16 cellular contexts compared by ENCODE assay signal in genomic region chr10:77501846-77502251, GRCh38.
A peak's percentile ranks its signal among the peaks of the same experiment; 100 is the strongest.
DNase-seq lines count a peak whose midpoint lies in the region; TF ChIP-seq lines count a peak whose summit lies in the region.
"Had no signal": no experiment of that assay in that cellular context is flagged by ENCODE, and none has a peak within 500 bp of the region (broad histone marks: within the 10 kb centered on the region; RNA-seq: fewer than 3 reads in every experiment).

No MANE protein-coding gene starts in this region.

- peaks cover 14% of the 10 kb centered on the region for H3K79me1 ChIP-seq in trophoblast cell (ENCODE audit: low read length)

- H2AK5ac ChIP-seq in trophoblast cell (ENCODE audit: low read length): no peak overlapping the region

- H3K27ac ChIP-seq in trophoblast cell (ENCODE audit: low read depth, low read length): no peak overlapping the region
- no peak overlapping the region for H3K27ac ChIP-seq in CD4-positive, alpha-beta memory T cell (ENCODE audit: low read depth, low read length)
- H3K27ac ChIP-seq: BLaER1, PC-9 had no signal

- H3K14ac ChIP-seq in trophoblast cell (ENCODE audit: low read length): no peak overlapping the region

- H3K4ac ChIP-seq in trophoblast cell (ENCODE audit: low read depth, low read length): no peak overlapping the region

- CTCF ChIA-PET in CD4-positive, alpha-beta memory T cell (lab: Charles Lee; ENCODE audit: partially characterized antibody): no interaction called here

- peaks cover 0 to 1% of the 10 kb centered on the region in 2 donors for H3K27me3 Mint-ChIP-seq in CD4-positive, alpha-beta memory T cell

- no peak overlapping the region for H3K9ac ChIP-seq in trophoblast cell (ENCODE audit: low read length)
- H3K9ac ChIP-seq: BLaER1 had no signal

- no peak overlapping the region for H2BK12ac ChIP-seq in trophoblast cell (ENCODE audit: low read length)

- TF ChIP-seq CTCF in AG10803 (conservative IDR thresholded peaks at IDR 0.05; ENCODE audit: low read length) (no peak; the same call in 1 of the 2 replicates), choroid plexus epithelial cell (conservative IDR thresholded peaks at IDR 0.05; ENCODE audit: low read depth, low read length) (peak; percentile 10)

- H3K23ac ChIP-seq in trophoblast cell (ENCODE audit: low read length): no peak overlapping the region

- H3K4me3 Mint-ChIP-seq in CD4-positive, alpha-beta memory T cell: no peak overlapping the region
- H3K4me3 Mint-ChIP-seq: central memory CD8-positive, alpha-beta T cell had no signal

- H4K8ac ChIP-seq in trophoblast cell (ENCODE audit: low read depth, low read length): no peak overlapping the region

- H4K91ac ChIP-seq in trophoblast cell (ENCODE audit: low read depth, low read length): peak overlapping the region; percentile 15

- H3K27me3 ChIP-seq in trophoblast cell (ENCODE audit: insufficient read depth, low read length): no peaks in the 10 kb centered on the region
- no peaks in the 10 kb centered on the region for H3K27me3 ChIP-seq in CD4-positive, alpha-beta memory T cell (ENCODE audit: insufficient read depth, low read length)
- H3K27me3 ChIP-seq: BLaER1 had no signal

- H3K4me3 ChIP-seq in AG10803 (ENCODE audit: low read length) (no peak overlapping the region), choroid plexus epithelial cell (ENCODE audit: low read depth, low read length) (no peak overlapping the region), trophoblast cell (ENCODE audit: low read depth, low read length) (no peak overlapping the region)
- no peak overlapping the region for H3K4me3 ChIP-seq in CD4-positive, alpha-beta memory T cell (ENCODE audit: low read length in 2 of 2)
- H3K4me3 ChIP-seq: BLaER1, PC-9 had no signal

- no peak overlapping the region for H4K12ac ChIP-seq in trophoblast cell (ENCODE audit: low read depth, low read length)

- no peaks in the 10 kb centered on the region for H3K9me3 Mint-ChIP-seq in CD4-positive, alpha-beta memory T cell
- H3K9me3 Mint-ChIP-seq: central memory CD8-positive, alpha-beta T cell had no signal

- WGBS in trophoblast cell (ENCODE audit: extremely low coverage, insufficient coverage, insufficient read length): no CpG with 5 or more reads among the region's 4 CpGs

- POLR2A ChIA-PET in CD4-positive, alpha-beta memory T cell (lab: Charles Lee; ENCODE audit: partially characterized antibody): no interaction called here

- H3K79me2 ChIP-seq in trophoblast cell (ENCODE audit: control insufficient read depth, insufficient read depth, low read length, poor library complexity): peaks cover 1% of the 10 kb centered on the region

- H3K9me3 ChIP-seq in trophoblast cell (ENCODE audit: insufficient read depth, low read depth, low read length): no peaks in the 10 kb centered on the region
- no peaks in the 10 kb centered on the region for H3K9me3 ChIP-seq in CD4-positive, alpha-beta memory T cell (ENCODE audit: control insufficient read depth in 1 of 2, low read length in 2 of 2)
- H3K9me3 ChIP-seq: BLaER1 had no signal

- no peak overlapping the region for H2AFZ ChIP-seq in trophoblast cell (ENCODE audit: insufficient read depth, low read length, poor library complexity)
- H2AFZ ChIP-seq: PC-9 had no signal

- H2BK120ac ChIP-seq in trophoblast cell (ENCODE audit: insufficient read depth, low read length, poor library complexity): no peak overlapping the region

- no peaks in the 10 kb centered on the region for H3K36me3 Mint-ChIP-seq in CD4-positive, alpha-beta memory T cell

- H3K18ac ChIP-seq in trophoblast cell (ENCODE audit: low read length): peak overlapping the region; percentile 22

- no peak overlapping the region for H3K27ac Mint-ChIP-seq in CD4-positive, alpha-beta memory T cell

- no peaks in the 10 kb centered on the region for H3K4me1 Mint-ChIP-seq in CD4-positive, alpha-beta memory T cell
- H3K4me1 Mint-ChIP-seq: central memory CD8-positive, alpha-beta T cell had no signal

- intact Hi-C loops in CD4-positive, alpha-beta memory T cell (cut with micrococcal nuclease): no loop called here

- peaks cover 22 to 33% of the 10 kb centered on the region in 2 experiments for H3K4me1 ChIP-seq in trophoblast cell (ENCODE audit: control insufficient read depth in 1 of 2, insufficient read depth in 2 of 2, low read length in 2 of 2)
- no peaks in the 10 kb centered on the region for H3K4me1 ChIP-seq in CD4-positive, alpha-beta memory T cell (ENCODE audit: insufficient read depth, low read length)

- no peak overlapping the region for H3K4me2 ChIP-seq in trophoblast cell (ENCODE audit: low read length)
- H3K4me2 ChIP-seq: BLaER1, PC-9 had no signal

- DNase-seq in AG10803 (ENCODE audit: low read depth) (peak; percentile 41), LHCN-M2 (ENCODE audit: low read depth) (peak; percentile 40), choroid plexus epithelial cell (ENCODE audit: low read depth) (no peak), trophoblast cell (no peak), iPS-NIHi7 (ENCODE audit: extremely low spot score) (no peak), T-helper 1 cell (no peak), NCI-H1048 (lab: John Stamatoyannopoulos, UW) (no peak)
- DNase-seq in CD4-positive, alpha-beta memory T cell: no peak
- DNase-seq: activated gamma-delta T cell treated with Interleukin-2 at 50 U/mL for 16 hours, DND-41, erythroblast, MV-4-11, PC-9, T-helper 2 cell had no signal

- no peaks in the 10 kb centered on the region for H3K36me3 ChIP-seq in trophoblast cell (ENCODE audit: control insufficient read depth in 1 of 2, insufficient read depth in 2 of 2, low read length in 2 of 2)
- no peaks in the 10 kb centered on the region for H3K36me3 ChIP-seq in CD4-positive, alpha-beta memory T cell (ENCODE audit: insufficient read depth, low read length)
- H3K36me3 ChIP-seq: BLaER1 had no signal

- no peak overlapping the region for H2BK5ac ChIP-seq in trophoblast cell (ENCODE audit: low read depth, low read length, poor library complexity)

Comparison
In these comparisons a context has a peak if more than half of its experiments do, and no peak if none do; other contexts are left out.
1. DNase-seq: peak in AG10803 (single experiment) and LHCN-M2 (single experiment); none in choroid plexus epithelial cell (single experiment), trophoblast cell (0 of 2), CD4-positive, alpha-beta memory T cell (0 of 5), iPS-NIHi7 (single experiment), T-helper 1 cell (0 of 5) and NCI-H1048 (single experiment).